9 cellular contexts compared by ENCODE assay signal in the genomic region with DNA sequence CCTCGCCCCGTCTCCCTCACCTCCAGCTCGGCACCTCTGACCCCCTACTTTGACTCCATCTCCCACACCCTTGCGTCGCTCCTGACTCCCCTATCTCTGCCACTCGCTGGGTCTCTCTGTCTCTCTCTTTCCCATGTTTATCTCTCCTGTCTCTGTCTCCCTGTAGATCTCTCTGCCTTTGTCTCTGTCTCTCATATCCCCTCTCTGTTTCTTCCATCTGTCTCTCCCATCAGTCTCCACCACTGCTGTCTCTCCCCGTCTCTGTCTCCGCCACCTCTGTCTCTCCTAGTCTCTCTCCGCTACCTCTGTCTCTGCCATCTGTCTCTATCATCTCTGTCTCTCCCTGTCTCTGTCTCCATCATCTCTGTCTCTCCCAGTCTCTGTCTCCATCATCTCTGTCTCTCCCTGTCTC. TPM values are rescaled to one million over a fixed set of nuclear protein-coding genes. Genes with fewer than 3 reads are reported as not detected.
A peak's percentile ranks its signal among the peaks of the same experiment; 100 is the strongest.
DNase-seq lines count a peak whose midpoint lies in the region; ATAC-seq, FAIRE-seq and TF ChIP-seq lines count a peak whose summit lies in the region.
"Had no signal": no experiment of that assay in that cellular context is flagged by ENCODE, and none has a peak within 500 bp of the region (broad histone marks: within the 10 kb centered on the region; RNA-seq: fewer than 3 reads in every experiment).

No MANE protein-coding gene starts in this region.

- H3K4me1 ChIP-seq in BE2C, result peaks cover 14% of the 10 kb centered on the region
- peaks cover 16% of the 10 kb centered on the region for H3K4me1 ChIP-seq in HUES48 (ENCODE audit: control insufficient read depth, insufficient read depth, low read length)
- peaks cover 7 to 32% of the 10 kb centered on the region in 2 donors for H3K4me1 ChIP-seq in muscle layer of duodenum (ENCODE audit: control insufficient read depth in 1 of 2, insufficient read depth in 2 of 2, low read length in 2 of 2)

- ATAC-seq in HG03280 (IDR thresholded peaks at IDR 0.05; ENCODE audit: unreplicated experiment), result no peak

- no peaks in the 10 kb centered on the region for H3K27me3 ChIP-seq in BE2C
- H3K27me3 ChIP-seq in HUES48 (ENCODE audit: control insufficient read depth, insufficient read depth, low read length), result peaks cover 34% of the 10 kb centered on the region
- H3K27me3 ChIP-seq in bronchial epithelial cell (ENCODE audit: control insufficient read depth, insufficient read depth, low read length), result no peaks in the 10 kb centered on the region
- H3K27me3 ChIP-seq in muscle layer of duodenum (ENCODE audit: low read depth, low read length), result peaks cover 14% of the 10 kb centered on the region

- no peak overlapping the region; the same call in 1 of the 2 replicates for H3K9ac ChIP-seq in HUES48 (ENCODE audit: low read depth, low read length)

- DNase-seq in BE2C, result no peak
- DNase-seq in bronchial epithelial cell (ENCODE audit: low read depth), result no peak
- no peak for DNase-seq in GM19240 (ENCODE audit: insufficient read length, low spot score)
- DNase-seq in activated gamma-delta T cell treated with Interleukin-2 at 50 U/mL for 16 hours, result no peak
- DNase-seq in GM12892 (ENCODE audit: insufficient read length), result no peak

- H3K36me3 ChIP-seq in BE2C, result no peaks in the 10 kb centered on the region
- no peaks in the 10 kb centered on the region for H3K36me3 ChIP-seq in HUES48 (ENCODE audit: control insufficient read depth, insufficient read depth, low read length)
- no peaks in the 10 kb centered on the region for H3K36me3 ChIP-seq in bronchial epithelial cell (ENCODE audit: control insufficient read depth, insufficient read depth, low read length)
- no peaks in the 10 kb centered on the region for H3K36me3 ChIP-seq in muscle layer of duodenum (ENCODE audit: control insufficient read depth in 1 of 2, insufficient read depth in 2 of 2, low read length in 2 of 2)

- FAIRE-seq in bronchial epithelial cell (lab: Jason Lieb, UNC), result no peak
- FAIRE-seq in GM12892 (lab: Jason Lieb, UNC), result no peak

- H3K9me3 ChIP-seq in BE2C, result no peaks in the 10 kb centered on the region
- H3K9me3 ChIP-seq in HUES48 (ENCODE audit: control insufficient read depth, insufficient read depth, low read length), result no peaks in the 10 kb centered on the region
- no peaks in the 10 kb centered on the region for H3K9me3 ChIP-seq in muscle layer of duodenum (ENCODE audit: control insufficient read depth in 1 of 2, low read length in 2 of 2)
- H3K9me3 ChIP-seq: body of pancreas had no signal

- no peak for TF ChIP-seq CTCF in BE2C (IDR thresholded peaks at IDR 0.05; ENCODE audit: low read depth, low read length)
- no peak for TF ChIP-seq CTCF in bronchial epithelial cell (IDR thresholded peaks at IDR 0.05; ENCODE audit: insufficient read depth, low read length, severe bottlenecking)

- H3K27ac ChIP-seq in HUES48 (ENCODE audit: low read depth, low read length) (no peak overlapping the region), muscle layer of duodenum (ENCODE audit: low read length) (peak overlapping the region; percentile 72)

- H3K4me3 ChIP-seq in BE2C (ENCODE audit: low read depth, low read length) (peak overlapping the region; percentile 40; the same call in 1 of the 2 replicates), HUES48 (ENCODE audit: low read depth, low read length) (peak overlapping the region; percentile 59), bronchial epithelial cell (ENCODE audit: low read depth, low read length) (peak overlapping the region; percentile 50), muscle layer of duodenum (ENCODE audit: low read depth in 1 of 2, low read length in 2 of 2) (peak overlapping the region; percentile 52 to 57)
- H3K4me3 ChIP-seq: body of pancreas had no signal

- no peak for TF ChIP-seq POLR2A in GM12892 (IDR thresholded peaks at IDR 0.05; ENCODE audit: low read depth, low read length)

RNA-seq across cellular contexts. Expression of a gene that starts 12.4 kb away (rescaled TPM):
- polyA plus RNA-seq in BE2C (2012; ENCODE audit: insufficient read depth, insufficient read length, low read depth), result 17.0 TPM
- 6.3 and 12.6 TPM in 2 replicates for total RNA-seq in bronchial epithelial cell
- 6.5 TPM for polyA plus RNA-seq in GM12892 (2012; ENCODE audit: missing spikeins)

RNA-seq across cellular contexts. Expression of a gene that starts 13.0 kb away (rescaled TPM):
- polyA plus RNA-seq in BE2C (2012; ENCODE audit: insufficient read depth, insufficient read length, low read depth), result 21.8 TPM
- 3.7 and 8.3 TPM in 2 replicates for total RNA-seq in bronchial epithelial cell
- 8.4 TPM for polyA plus RNA-seq in GM12892 (2012; ENCODE audit: missing spikeins)

RNA-seq across cellular contexts. Expression of a gene that starts 31.3 kb away (rescaled TPM):
- polyA plus RNA-seq in BE2C (2012; ENCODE audit: insufficient read depth, insufficient read length, low read depth), result 19.8 TPM
- total RNA-seq in bronchial epithelial cell, result 0.53 and 1.7 TPM in 2 replicates
- polyA plus RNA-seq in GM12892 (2012; ENCODE audit: missing spikeins), result 0.98 TPM
